Comparison of ENCODE assay signal across 31 cellular contexts in the genomic region with DNA sequence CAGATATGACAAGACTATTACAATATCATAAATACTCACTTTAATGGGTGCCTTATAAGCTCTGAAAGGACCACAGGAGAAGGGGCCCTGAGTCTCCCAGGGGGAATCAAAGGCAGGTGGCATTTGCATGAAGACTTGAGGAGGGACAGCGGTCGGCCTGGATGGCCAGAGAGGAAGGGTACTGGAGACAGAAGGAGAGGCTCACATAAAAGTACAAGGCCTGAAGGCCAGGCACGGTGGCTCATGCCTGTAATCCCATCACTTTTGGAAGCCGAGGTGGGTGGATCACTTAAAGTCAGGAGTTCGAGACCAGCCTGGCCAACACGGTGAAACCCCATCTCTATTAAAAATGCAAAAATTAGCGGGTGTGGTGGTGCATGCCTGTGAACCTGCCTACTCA. TPM values are rescaled to one million over a fixed set of nuclear protein-coding genes. Genes with fewer than 3 reads are reported as not detected.
"Had no signal": no experiment of that assay in that cellular context is flagged by ENCODE, and none has a peak within 500 bp of the region (broad histone marks: within the 10 kb centered on the region; RNA-seq: fewer than 3 reads in every experiment).

No MANE protein-coding gene starts in this region.

- H3K27me3 ChIP-seq: testis, thyroid gland, upper lobe of left lung, uterus, vagina had no signal

- H3K36me3 Mint-ChIP-seq: stimulated activated effector memory CD8-positive, alpha-beta T cell treated with anti-CD3 and anti-CD28 coated beads, Interleukin-12 subunit alpha, Interleukin-12 subunit beta, amount 100 ng/mL, for 72 hours; stimulated activated memory B cell treated with anti-CD40 and anti-IgM and Interleukin-4, amounts not matched to agents 10 μg/mL and 1 μg/mL and 100 μg/mL, for 72 hours; stimulated activated naive B cell treated with anti-CD40 and anti-IgM and Interleukin-4, amounts not matched to agents 10 μg/mL and 1 μg/mL and 100 μg/mL, for 72 hours; type B pancreatic cell had no signal

- H3K4me1 ChIP-seq: upper lobe of right lung, uterus, vagina had no signal

- H3K27ac ChIP-seq: stomach, suprapubic skin, testis, thoracic aorta, thyroid gland, tibial artery, tibial nerve, transverse colon, upper lobe of left lung, upper lobe of right lung, uterus, vagina had no signal

- H3K4me3 ChIP-seq: stomach, suprapubic skin, testis, thoracic aorta, thyroid gland, tibial artery, tibial nerve, transverse colon, upper lobe of left lung, upper lobe of right lung, uterus, vagina had no signal

- H3K4me3 Mint-ChIP-seq: stimulated activated effector memory CD8-positive, alpha-beta T cell treated with anti-CD3 and anti-CD28 coated beads, Interleukin-12 subunit alpha, Interleukin-12 subunit beta, amount 100 ng/mL, for 72 hours; stimulated activated memory B cell treated with anti-CD40 and anti-IgM and Interleukin-4, amounts not matched to agents 10 μg/mL and 1 μg/mL and 100 μg/mL, for 72 hours; stimulated activated naive B cell treated with anti-CD40 and anti-IgM and Interleukin-4, amounts not matched to agents 10 μg/mL and 1 μg/mL and 100 μg/mL, for 72 hours; stimulated activated naive CD8-positive, alpha-beta T cell treated with anti-CD3 and anti-CD28 coated beads, Interleukin-15, amount 100 ng/mL, for 72 hours; stimulated activated naive CD8-positive, alpha-beta T cell treated with anti-CD3 and anti-CD28 coated beads, Interleukin-15, Interleukin-2, amounts not matched to agents 100 ng/mL and 50 ng/mL, for 24 hours; type B pancreatic cell had no signal

- H3K27ac Mint-ChIP-seq: stimulated activated effector memory CD8-positive, alpha-beta T cell treated with anti-CD3 and anti-CD28 coated beads, Interleukin-12 subunit alpha, Interleukin-12 subunit beta, amount 100 ng/mL, for 72 hours; stimulated activated memory B cell treated with anti-CD40 and anti-IgM and Interleukin-4, amounts not matched to agents 10 μg/mL and 1 μg/mL and 100 μg/mL, for 72 hours; stimulated activated naive B cell treated with anti-CD40 and anti-IgM and Interleukin-4, amounts not matched to agents 10 μg/mL and 1 μg/mL and 100 μg/mL, for 72 hours; stimulated activated naive CD8-positive, alpha-beta T cell treated with anti-CD3 and anti-CD28 coated beads, Interleukin-15, Interleukin-2, amounts not matched to agents 100 ng/mL and 50 ng/mL, for 24 hours; type B pancreatic cell had no signal

- H3K9me3 ChIP-seq: stomach, suprapubic skin, testis, thoracic aorta, thyroid gland, tibial artery, tibial nerve, transverse colon, upper lobe of left lung, upper lobe of right lung, uterus, vagina had no signal

- H3K4me1 Mint-ChIP-seq: stimulated activated effector memory CD8-positive, alpha-beta T cell treated with anti-CD3 and anti-CD28 coated beads, Interleukin-12 subunit alpha, Interleukin-12 subunit beta, amount 100 ng/mL, for 72 hours; stimulated activated memory B cell treated with anti-CD40 and anti-IgM and Interleukin-4, amounts not matched to agents 10 μg/mL and 1 μg/mL and 100 μg/mL, for 72 hours; stimulated activated naive B cell treated with anti-CD40 and anti-IgM and Interleukin-4, amounts not matched to agents 10 μg/mL and 1 μg/mL and 100 μg/mL, for 72 hours; stimulated activated naive CD8-positive, alpha-beta T cell treated with anti-CD3 and anti-CD28 coated beads, Interleukin-15, amount 100 ng/mL, for 72 hours had no signal

- H3K9me3 Mint-ChIP-seq: stimulated activated effector memory CD8-positive, alpha-beta T cell treated with anti-CD3 and anti-CD28 coated beads, Interleukin-12 subunit alpha, Interleukin-12 subunit beta, amount 100 ng/mL, for 72 hours; stimulated activated memory B cell treated with anti-CD40 and anti-IgM and Interleukin-4, amounts not matched to agents 10 μg/mL and 1 μg/mL and 100 μg/mL, for 72 hours; stimulated activated naive B cell treated with anti-CD40 and anti-IgM and Interleukin-4, amounts not matched to agents 10 μg/mL and 1 μg/mL and 100 μg/mL, for 72 hours; stimulated activated naive CD8-positive, alpha-beta T cell treated with anti-CD3 and anti-CD28 coated beads, Interleukin-15, amount 100 ng/mL, for 72 hours; stimulated activated naive CD8-positive, alpha-beta T cell treated with anti-CD3 and anti-CD28 coated beads, Interleukin-15, Interleukin-2, amounts not matched to agents 100 ng/mL and 50 ng/mL, for 24 hours; type B pancreatic cell had no signal

- ATAC-seq: stimulated activated effector memory CD8-positive, alpha-beta T cell treated with anti-CD3 and anti-CD28 coated beads, Interleukin-12 subunit alpha, Interleukin-12 subunit beta, amount 100 ng/mL, for 72 hours; stimulated activated memory B cell treated with anti-CD40 and anti-IgM and Interleukin-4, amounts not matched to agents 10 μg/mL and 1 μg/mL and 100 μg/mL, for 72 hours; stimulated activated naive B cell treated with anti-CD40 and anti-IgM and Interleukin-4, amounts not matched to agents 10 μg/mL and 1 μg/mL and 100 μg/mL, for 72 hours; stimulated activated naive CD8-positive, alpha-beta T cell treated with anti-CD3 and anti-CD28 coated beads, Interleukin-15, amount 100 ng/mL, for 72 hours; stimulated activated naive CD8-positive, alpha-beta T cell treated with anti-CD3 and anti-CD28 coated beads, Interleukin-15, Interleukin-2, amounts not matched to agents 100 U/mL and 50 U/mL, for 24 hours; upper lobe of right lung had no signal

- DNase-seq: stimulated activated CD4-positive, alpha-beta T cell treated with anti-CD3 and anti-CD28 coated beads, Interleukin-2, amount 100 ng/mL, for 48 hours; stimulated activated CD4-positive, alpha-beta T cell treated with anti-CD3 and anti-CD28 coated beads, Interleukin-4, amount 100 ng/mL, for 1 hour; stimulated activated CD4-positive, alpha-beta T cell treated with anti-CD3 and anti-CD28 coated beads, Interleukin-4, amount 100 ng/mL, for 24 hours; stimulated activated CD4-positive, alpha-beta T cell treated with anti-CD3 and anti-CD28 coated beads, Interleukin-4, amount 100 ng/mL, for 4 hours; stimulated activated CD8-positive, alpha-beta memory T cell treated with anti-CD3 and anti-CD28 coated beads, Interleukin-4, amount 100 ng/mL, for 48 hours; stimulated activated naive B cell treated with anti-CD40 and anti-IgM and Interleukin-4, amounts not matched to agents 10 μg/mL and 1 μg/mL and 100 μg/mL, for 72 hours; stimulated activated naive CD4-positive, alpha-beta T cell; stimulated activated naive CD4-positive, alpha-beta T cell treated with Interleukin-2 at 50 U/mL for 16 hours; stimulated activated naive CD8-positive, alpha-beta T cell treated with anti-CD3 and anti-CD28 coated beads, Interleukin-15, amount 100 ng/mL, for 72 hours; stimulated activated naive CD8-positive, alpha-beta T cell treated with anti-CD3 and anti-CD28 coated beads, Interleukin-15, Interleukin-2, amounts not matched to agents 100 U/mL and 50 U/mL, for 24 hours; stomach; substantia nigra; testis; thyroid gland; tibial artery; transverse colon; trophoblast cell; upper lobe of left lung; upper lobe of right lung; uterus had no signal

- H3K36me3 ChIP-seq: stomach, suprapubic skin, thoracic aorta, thyroid gland, tibial artery, tibial nerve, transverse colon, upper lobe of left lung, upper lobe of right lung, uterus, vagina had no signal

RNA-seq across cellular contexts. Expression of gene LMX1B, which starts 29.1 kb away (rescaled TPM):
- total RNA-seq: stomach, temporal lobe, thoracic aorta, ureter, urinary bladder, uterus, vagina had no signal
